Comparison of ENCODE assay signal across 12 cellular contexts in genomic region chr17:57666198-57666870, GRCh38.
DNase-seq lines count a peak whose midpoint lies in the region; ATAC-seq and TF ChIP-seq lines count a peak whose summit lies in the region.
"Had no signal": no experiment of that assay in that cellular context is flagged by ENCODE, and none has a peak within 500 bp of the region (broad histone marks: within the 10 kb centered on the region; RNA-seq: fewer than 3 reads in every experiment).

No MANE protein-coding gene starts in this region.

- peak overlapping the region; percentile 76 for H3K27ac Mint-ChIP-seq in CD4-positive, alpha-beta T cell

- H3K4me3 ChIP-seq in Karpas-422 (ENCODE audit: low read length) (no peak overlapping the region), ovary (no peak overlapping the region)

- H3K4me2 ChIP-seq in Karpas-422 (ENCODE audit: low read depth, low read length, poor library complexity, severe bottlenecking), result no peak overlapping the region

- peak overlapping the region; percentile 29 for H3K27ac ChIP-seq in CD4-positive, alpha-beta T cell (ENCODE audit: low read depth, low read length)
- H3K27ac ChIP-seq in Karpas-422 (ENCODE audit: low read length) (peak overlapping the region; percentile 67), ovary (peak overlapping the region; percentile 11 to 61)

- 76 to 82% (median 81%) methylated on average over 5 of the region's 5 CpGs for WGBS in ovary, 3 donors

- H3K36me3 Mint-ChIP-seq in CD4-positive, alpha-beta T cell (ENCODE audit: low read depth), result no peaks in the 10 kb centered on the region

- POLR2A ChIA-PET in CD4-positive, alpha-beta T cell (lab: Charles Lee), result no interaction called here
- POLR2A ChIA-PET in HEK293T (lab: Yijun Ruan, JAX), result no interaction called here

- no peak for TF ChIP-seq EP300 in ovary (IDR thresholded peaks at IDR 0.05)

- H3K27me3 Mint-ChIP-seq in CD4-positive, alpha-beta T cell, result no peaks in the 10 kb centered on the region

- no peak overlapping the region for H2AFZ ChIP-seq in Karpas-422 (ENCODE audit: low read length)

- H4K20me1 ChIP-seq in Karpas-422 (ENCODE audit: insufficient read depth, low read depth, low read length), result no peaks in the 10 kb centered on the region

- DNase-seq in CD4-positive, alpha-beta T cell, result no peak
- no peak for DNase-seq in Karpas-422
- peak; percentile 29 for DNase-seq in ecto neural progenitor cell (ENCODE audit: low spot score)
- peak in 3 of 5 donors; percentile 10 to 11 (median 11) for DNase-seq in ovary
- DNase-seq in HEK293T (ENCODE audit: extremely low spot score), result no peak
- DNase-seq: IMR-90; kidney glomerular epithelial cell; NCI-H187 treated with DMSO at 0.1 percent for 48 hours; NK-92 treated with Interleukin-12 subunit alpha and Interleukin-12 subunit beta, amount 100 ng/mL, for 24 hours had no signal

- no peaks in the 10 kb centered on the region for H3K27me3 ChIP-seq in CD4-positive, alpha-beta T cell (ENCODE audit: control insufficient read depth, insufficient read depth, low read length)
- H3K27me3 ChIP-seq in Karpas-422 (ENCODE audit: low read length) (no peaks in the 10 kb centered on the region), ovary (no peaks in the 10 kb centered on the region)

- H3K36me3 ChIP-seq in Karpas-422 (ENCODE audit: insufficient read depth, low read length), result peaks cover 4% of the 10 kb centered on the region; the same call in 1 of the 2 replicates
- no peaks in the 10 kb centered on the region for H3K36me3 ChIP-seq in ovary

- no peak overlapping the region for H3K9ac ChIP-seq in Karpas-422 (ENCODE audit: low read length)

- H3K9me3 ChIP-seq in CD4-positive, alpha-beta T cell (ENCODE audit: control insufficient read depth, low read length), result no peaks in the 10 kb centered on the region
- no peaks in the 10 kb centered on the region for H3K9me3 ChIP-seq in Karpas-422 (ENCODE audit: low read length)
- H3K9me3 ChIP-seq in ovary, result no peaks in the 10 kb centered on the region

- no peak for TF ChIP-seq CTCF in CD4-positive, alpha-beta T cell (IDR thresholded peaks at IDR 0.05)
- TF ChIP-seq CTCF in ovary (IDR thresholded peaks at IDR 0.05), result no peak

- TF ChIP-seq POLR2A in ovary (IDR thresholded peaks at IDR 0.05), result no peak

- CTCF ChIA-PET in CD4-positive, alpha-beta T cell (lab: Charles Lee), result interaction anchor here (0.5 kb wide), 1 partner anchor 39 kb away, joined by 3 read pairs; no protein-coding TSS in a partner anchor
- CTCF ChIA-PET in HEK293T (lab: Yijun Ruan, JAX), result no interaction called here

- H3K4me1 ChIP-seq in Karpas-422 (ENCODE audit: low read length), result peaks cover 72% of the 10 kb centered on the region
- H3K4me1 ChIP-seq in ovary (ENCODE audit: insufficient read depth), result peaks cover 21% of the 10 kb centered on the region

- no peaks in the 10 kb centered on the region for H3K9me2 ChIP-seq in Karpas-422 (replicated peaks; ENCODE audit: insufficient read depth, low read length)

- ATAC-seq in CD4-positive, alpha-beta T cell (ENCODE audit: poor library complexity), result no peak
- ATAC-seq in GM19397 (IDR thresholded peaks at IDR 0.05; ENCODE audit: unreplicated experiment) (no peak), GM21515 (IDR thresholded peaks at IDR 0.05; ENCODE audit: unreplicated experiment) (no peak), HG02870 (IDR thresholded peaks at IDR 0.05; ENCODE audit: unreplicated experiment) (no peak)

- intact Hi-C loops in CD4-positive, alpha-beta T cell (cut with DNase I, micrococcal nuclease), result no loop called here
- intact Hi-C loops in ovary (cut with DNase I), result no loop called here

- peaks cover 17% of the 10 kb centered on the region for H3K79me2 ChIP-seq in Karpas-422 (ENCODE audit: low read length)

- H3K4me3 Mint-ChIP-seq in CD4-positive, alpha-beta T cell, result no peak overlapping the region

- H3K4me1 Mint-ChIP-seq in CD4-positive, alpha-beta T cell (ENCODE audit: low read depth), result no peaks in the 10 kb centered on the region

- no peaks in the 10 kb centered on the region for H3K9me3 Mint-ChIP-seq in CD4-positive, alpha-beta T cell

TF ChIP-seq in HEK293T, 16 proteins besides CTCF, POLR2A, EP300 and RAD21:
- TF ChIP-seq FOXM1 (IDR thresholded peaks at IDR 0.05; ENCODE audit: borderline replicate concordance) (no peak), L3MBTL2 (conservative IDR thresholded peaks at IDR 0.05) (no peak), BHLHE40 (IDR thresholded peaks at IDR 0.05; ENCODE audit: borderline replicate concordance) (no peak), NFRKB (IDR thresholded peaks at IDR 0.05) (no peak), LEF1 (IDR thresholded peaks at IDR 0.05; ENCODE audit: borderline replicate concordance) (no peak), TARDBP (IDR thresholded peaks at IDR 0.05) (no peak)

Comparison
In these comparisons a context has a peak if more than half of its experiments do, and no peak if none do; other contexts are left out.
1. DNase-seq: peak in ecto neural progenitor cell (single experiment) and ovary (3 of 5); none in CD4-positive, alpha-beta T cell (0 of 10), Karpas-422 (single experiment) and HEK293T (single experiment).
2. Peak in every context shown above with its lines, with median percentiles within 50 percentile points of each other: H3K27ac ChIP-seq.